In genomic region chr2:46114981-46115380, GRCh38 we compare ENCODE assay signal across 26 cellular contexts.
DNase-seq lines count a peak whose midpoint lies in the region; ATAC-seq, FAIRE-seq and TF ChIP-seq lines count a peak whose summit lies in the region.
"Had no signal": no experiment of that assay in that cellular context is flagged by ENCODE, and none has a peak within 500 bp of the region (broad histone marks: within the 10 kb centered on the region; RNA-seq: fewer than 3 reads in every experiment).

No MANE protein-coding gene starts in this region.

- TF ChIP-seq CTCF in right lobe of liver (IDR thresholded peaks at IDR 0.05) (no peak), HepG2 (CRISPR knock-in tag; IDR thresholded peaks at IDR 0.05) (no peak), IMR-90 (conservative IDR thresholded peaks at IDR 0.05; ENCODE audit: low read depth, low read length) (no peak), fibroblast of pulmonary artery (IDR thresholded peaks at IDR 0.05; ENCODE audit: low read length, missing control alignments) (no peak), osteocyte (IDR thresholded peaks at IDR 0.05) (no peak)

- peaks cover 2% of the 10 kb centered on the region for H3K36me3 Mint-ChIP-seq in osteocyte (ENCODE audit: unreplicated experiment)
- H3K36me3 Mint-ChIP-seq in naive thymus-derived CD4-positive, alpha-beta T cell = peaks cover 2 to 21% (median 6%) of the 10 kb centered on the region in 5 donors

- TF ChIP-seq EP300 in HepG2 (IDR thresholded peaks at IDR 0.05; ENCODE audit: low read depth in 2 of 2, low read length in 2 of 2) (no peak), HepG2 (CRISPR knock-in tag; IDR thresholded peaks at IDR 0.05; ENCODE audit: borderline replicate concordance) (no peak)

- WGBS in right lobe of liver (ENCODE audit: insufficient coverage, low coverage, low lambda C conversion rate, missing lambda C conversion rate) = 63% methylated on average over 2 of the region's 2 CpGs
- WGBS in HepG2 (ENCODE audit: low lambda C conversion rate) = 80% methylated on average over 2 of the region's 2 CpGs
- whole genome bisulfite sequencing in IMR-90 (ENCODE audit: extremely low coverage in 2 of 2, insufficient read length in 1 of 2), 2 experiments = no CpG with 5 or more reads among the region's 2 CpGs
- 100% methylated on average over 2 of the region's 2 CpGs for WGBS in GM23248 (ENCODE audit: low coverage in 1 of 2, low lambda C conversion rate in 2 of 2, missing lambda C conversion rate in 2 of 2), 2 experiments

- peaks cover 16 to 18% of the 10 kb centered on the region in 2 experiments; a peak in 3 of 4 replicates for H3K79me1 ChIP-seq in IMR-90 (ENCODE audit: low read depth in 1 of 2, low read length in 2 of 2)

- no peak overlapping the region for H2BK15ac ChIP-seq in IMR-90 (ENCODE audit: low read depth, low read length)

- 0 out of 2 replicates have a peak, but pooled peaks cover 6% of the 10 kb centered on the region for H3K9me1 ChIP-seq in IMR-90 (ENCODE audit: insufficient read depth, low read length)

- H3K9me2 ChIP-seq in GM23248 (ENCODE audit: insufficient read depth) = no peaks in the 10 kb centered on the region

- H3F3A ChIP-seq in GM23248 (ENCODE audit: insufficient read depth) = peaks cover 25% of the 10 kb centered on the region

- no peak for FAIRE-seq in HepG2 (lab: Jason Lieb, UNC)
- FAIRE-seq: A549, G401.6, H54, K562 had no signal

- no peak overlapping the region for H3K23ac ChIP-seq in IMR-90 (ENCODE audit: low read depth, low read length)

- H3K4me3 ChIP-seq in right lobe of liver (no peak overlapping the region), HepG2 (replicated peaks in 1 of 3; ENCODE audit: insufficient read depth in 1 of 3, low read depth in 2 of 3, low read length in 3 of 3) (no peak overlapping the region), IMR-90 (ENCODE audit: insufficient read depth, low read depth, low read length) (no peak overlapping the region), fibroblast of pulmonary artery (replicated peaks; ENCODE audit: low read depth, low read length) (no peak overlapping the region), GM23248 (no peak overlapping the region)
- H3K4me3 ChIP-seq in naive thymus-derived CD4-positive, alpha-beta T cell (ENCODE audit: low read length) = no peak overlapping the region
- H3K4me3 ChIP-seq: A549, K562 had no signal

- no peak for TF ChIP-seq POLR2A in right lobe of liver (IDR thresholded peaks at IDR 0.05)
- TF ChIP-seq POLR2A in HepG2 (IDR thresholded peaks at IDR 0.05; ENCODE audit: insufficient read depth in 1 of 2, low read depth in 2 of 2, low read length in 2 of 2) = no peak
- no peak for TF ChIP-seq POLR2A in IMR-90 (IDR thresholded peaks at IDR 0.05; ENCODE audit: low read depth, low read length)

- H3K79me2 ChIP-seq in HepG2 (ENCODE audit: insufficient read depth, low read length) = no peaks in the 10 kb centered on the region
- H3K79me2 ChIP-seq in GM23248 (ENCODE audit: insufficient read depth) = 0 out of 2 replicates have a peak, but pooled peaks cover 9% of the 10 kb centered on the region

- 0 out of 2 replicates have a peak overlapping the region, but pooled peaks have one; percentile 7 for H2AK5ac ChIP-seq in IMR-90 (ENCODE audit: low read depth, low read length)

- no peak overlapping the region for H2BK5ac ChIP-seq in IMR-90 (ENCODE audit: low read depth, low read length, poor library complexity, severe bottlenecking)

- no peak overlapping the region for H3K56ac ChIP-seq in IMR-90 (ENCODE audit: extremely low read depth, insufficient read depth, low read length)

- H3K9ac ChIP-seq in HepG2 (ENCODE audit: insufficient read depth, low read depth, low read length) = no peak overlapping the region
- H3K9ac ChIP-seq in IMR-90 (ENCODE audit: low read depth, low read length) = no peak overlapping the region
- no peak overlapping the region for H3K9ac ChIP-seq in GM23248

- H3K18ac ChIP-seq in IMR-90 (ENCODE audit: low read depth, low read length) = no peak overlapping the region

- H3K9me3 Mint-ChIP-seq in osteocyte (ENCODE audit: unreplicated experiment) = no peaks in the 10 kb centered on the region
- H3K9me3 Mint-ChIP-seq in naive thymus-derived CD4-positive, alpha-beta T cell = peaks cover 0 to 6% (median 2%) of the 10 kb centered on the region in 11 donors

- H3K27me3 Mint-ChIP-seq in osteocyte (ENCODE audit: unreplicated experiment) = no peaks in the 10 kb centered on the region
- peaks cover 0 to 6% (median 0%) of the 10 kb centered on the region in 5 donors for H3K27me3 Mint-ChIP-seq in naive thymus-derived CD4-positive, alpha-beta T cell
- H3K27me3 Mint-ChIP-seq: B cell; CD8-positive, alpha-beta memory T cell; T-cell had no signal

- no peak overlapping the region for H4K8ac ChIP-seq in IMR-90 (ENCODE audit: low read depth in 2 of 2, low read length in 2 of 2)

- H4K20me1 ChIP-seq in HepG2 (ENCODE audit: insufficient read depth, low read length) = no peaks in the 10 kb centered on the region
- no peaks in the 10 kb centered on the region for H4K20me1 ChIP-seq in IMR-90 (ENCODE audit: insufficient read depth, low read length)
- no peaks in the 10 kb centered on the region for H4K20me1 ChIP-seq in GM23248 (ENCODE audit: insufficient read depth)

- ATAC-seq in right lobe of liver = peak in 3 of 4 donors; percentile 12 to 27 (median 24)
- ATAC-seq in HepG2 = no peak
- ATAC-seq in IMR-90 (ENCODE audit: low read depth) = no peak
- ATAC-seq in naive thymus-derived CD4-positive, alpha-beta T cell = no peak
- ATAC-seq: A549, K562, T-cell had no signal

- H3K36me3 ChIP-seq in right lobe of liver (no peaks in the 10 kb centered on the region), HepG2 (replicated peaks in 1 of 2; ENCODE audit: control insufficient read depth in 1 of 2, insufficient read depth in 2 of 2, low read length in 2 of 2) (no peaks in the 10 kb centered on the region), IMR-90 (ENCODE audit: control insufficient read depth, insufficient read depth, low read length) (no peaks in the 10 kb centered on the region), GM23248 (ENCODE audit: low read depth) (no peaks in the 10 kb centered on the region)
- no peaks in the 10 kb centered on the region for H3K36me3 ChIP-seq in naive thymus-derived CD4-positive, alpha-beta T cell (ENCODE audit: control insufficient read depth in 2 of 3, insufficient read depth in 3 of 3, low read length in 3 of 3)

- H3K27ac ChIP-seq in right lobe of liver (no peak overlapping the region), HepG2 (ENCODE audit: extremely low read length, insufficient read depth, low read length) (no peak overlapping the region), IMR-90 (ENCODE audit: insufficient read depth, low read length) (no peak overlapping the region), GM23248 (no peak overlapping the region)
- H3K27ac ChIP-seq in naive thymus-derived CD4-positive, alpha-beta T cell (ENCODE audit: low read depth, low read length) = no peak overlapping the region
- H3K27ac ChIP-seq: HL-60, RWPE1 had no signal

- dilution Hi-C loops in IMR-90 (cut with HindIII; ENCODE audit: low sequenced_read_pairs, unreplicated experiment) = no loop called here

- H3K27me3 ChIP-seq in right lobe of liver (no peaks in the 10 kb centered on the region), HepG2 (ENCODE audit: control insufficient read depth in 1 of 2, insufficient read depth in 2 of 2, low read length in 2 of 2) (no peaks in the 10 kb centered on the region), IMR-90 (ENCODE audit: control insufficient read depth, insufficient read depth, low read length) (no peaks in the 10 kb centered on the region), GM23248 (replicated peaks; ENCODE audit: insufficient read depth) (no peaks in the 10 kb centered on the region)
- no peaks in the 10 kb centered on the region for H3K27me3 ChIP-seq in naive thymus-derived CD4-positive, alpha-beta T cell (ENCODE audit: control insufficient read depth in 2 of 2, insufficient read depth in 2 of 2, low read length in 2 of 2)

- H2BK20ac ChIP-seq in IMR-90 (ENCODE audit: low read depth, low read length) = no peak overlapping the region

- CTCF ChIA-PET in HepG2 (lab: Yijun Ruan, JAX; ENCODE audit: low intra/inter-chr PET ratio, low total read pairs) = no interaction called here
- CTCF ChIA-PET in IMR-90 (lab: Yijun Ruan, JAX) = no interaction called here
- CTCF ChIA-PET in naive thymus-derived CD4-positive, alpha-beta T cell (lab: Charles Lee) = no interaction called here

- intact Hi-C loops in right lobe of liver (cut with DNase I) = no loop called here
- intact Hi-C loops in HepG2 (cut with micrococcal nuclease; ENCODE audit: unreplicated experiment) = no loop called here
- intact Hi-C loops in IMR-90 (cut with micrococcal nuclease) = no loop called here
- intact Hi-C loops in naive thymus-derived CD4-positive, alpha-beta T cell (cut with micrococcal nuclease) = no loop called here

- no peak overlapping the region for H2BK120ac ChIP-seq in IMR-90 (ENCODE audit: low read depth, low read length)

- TF ChIP-seq RAD21 in HepG2 (CRISPR knock-in tag; IDR thresholded peaks at IDR 0.05) (no peak), IMR-90 (IDR thresholded peaks at IDR 0.05; ENCODE audit: low read length) (no peak)

- in situ Hi-C loops in HepG2 (cut with HindIII; ENCODE audit: extremely low pct_ligation_motif_present, low pct_unique_long_range_greater_than_20kb) (no loop called here), IMR-90 (cut with MboI; ENCODE audit: low sequenced_read_pairs) (no loop called here), GM23248 (cut with MboI) (no loop called here)

- H3K4ac ChIP-seq in IMR-90 (ENCODE audit: low read depth, low read length) = no peak overlapping the region

- peaks cover 30% of the 10 kb centered on the region for H3K4me1 Mint-ChIP-seq in osteocyte (ENCODE audit: unreplicated experiment)
- H3K4me1 Mint-ChIP-seq in naive thymus-derived CD4-positive, alpha-beta T cell = peaks cover 0 to 6% (median 0%) of the 10 kb centered on the region in 7 donors
- H3K4me1 Mint-ChIP-seq: B cell; CD8-positive, alpha-beta memory T cell; T-cell had no signal

- H3K4me3 Mint-ChIP-seq in osteocyte (ENCODE audit: unreplicated experiment) = no peak overlapping the region
- H3K4me3 Mint-ChIP-seq in naive thymus-derived CD4-positive, alpha-beta T cell = no peak overlapping the region
- H3K4me3 Mint-ChIP-seq: B cell; CD14-positive monocyte; CD8-positive, alpha-beta memory T cell; T-cell had no signal

- BruUV-seq in HepG2 (replicated peaks; lab: Mats Ljungman, UMichigan) (no TSS peak), IMR-90 (replicated peaks; lab: Mats Ljungman, UMichigan) (no TSS peak)

- H2AFZ ChIP-seq in HepG2 (ENCODE audit: low read length) (no peak overlapping the region), IMR-90 (replicated peaks; ENCODE audit: low read length, poor library complexity) (no peak overlapping the region), GM23248 (no peak overlapping the region)

- H3K27ac Mint-ChIP-seq in osteocyte (ENCODE audit: unreplicated experiment) = no peak overlapping the region
- H3K27ac Mint-ChIP-seq in naive thymus-derived CD4-positive, alpha-beta T cell = no peak overlapping the region
- H3K27ac Mint-ChIP-seq: B cell; CD14-positive monocyte; CD8-positive, alpha-beta memory T cell; T-cell had no signal

- H3K9me3 ChIP-seq in right lobe of liver (no peaks in the 10 kb centered on the region), HepG2 (ENCODE audit: low read length) (no peaks in the 10 kb centered on the region), IMR-90 (ENCODE audit: control insufficient read depth, insufficient read depth, low read length) (no peaks in the 10 kb centered on the region), GM23248 (ENCODE audit: low read depth) (no peaks in the 10 kb centered on the region)
- no peaks in the 10 kb centered on the region for H3K9me3 ChIP-seq in naive thymus-derived CD4-positive, alpha-beta T cell (ENCODE audit: control insufficient read depth in 2 of 3, low read length in 3 of 3)
- H3K9me3 ChIP-seq: A549 had no signal

- H3K4me1 ChIP-seq in right lobe of liver (peaks cover 0 to 5% (median 0%) of the 10 kb centered on the region in 4 donors), HepG2 (ENCODE audit: insufficient read depth, low read length) (0 out of 2 replicates have a peak, but pooled peaks cover 7% of the 10 kb centered on the region), IMR-90 (ENCODE audit: control insufficient read depth, insufficient read depth, low read length) (peaks cover 16% of the 10 kb centered on the region), GM23248 (ENCODE audit: insufficient read depth) (peaks cover 42% of the 10 kb centered on the region)
- H3K4me1 ChIP-seq in naive thymus-derived CD4-positive, alpha-beta T cell (ENCODE audit: control insufficient read depth in 2 of 2, insufficient read depth in 2 of 2, low read length in 2 of 2) = no peaks in the 10 kb centered on the region

- POLR2A ChIA-PET in HepG2 (lab: Yijun Ruan, JAX) (no interaction called here), IMR-90 (lab: Charles Lee; ENCODE audit: unreplicated experiment) (no interaction called here)
- POLR2A ChIA-PET in naive thymus-derived CD4-positive, alpha-beta T cell (lab: Charles Lee) = no interaction called here

- peak overlapping the region; percentile 50; the same call in 1 of the 2 replicates for H4K91ac ChIP-seq in IMR-90 (ENCODE audit: insufficient read depth, low read depth, low read length)

- no peak overlapping the region for H4K5ac ChIP-seq in IMR-90 (ENCODE audit: low read depth, low read length)

- H2AK9ac ChIP-seq in IMR-90 (replicated peaks; ENCODE audit: low read depth, low read length, poor library complexity) = no peak overlapping the region

- DNase-seq in right lobe of liver (no peak), HepG2 (ENCODE audit: low spot score) (no peak), IMR-90 (no peak), fibroblast of pulmonary artery (ENCODE audit: low read depth) (peak; percentile 22), osteocyte (ENCODE audit: extremely low spot score, unreplicated experiment) (no peak), GM23248 (no peak)
- DNase-seq in naive thymus-derived CD4-positive, alpha-beta T cell = no peak
- DNase-seq: CD8-positive, alpha-beta memory T cell; Kasumi-1; MV-4-11; NCI-H1105; NCI-H1436 treated with DMSO at 0.1 percent for 48 hours; NCI-H187 treated with DMSO at 0.1 percent for 48 hours; NCI-H2171 treated with DMSO at 0.1 percent for 48 hours; NCI-H345; NCI-H748 treated with DMSO at 0.1 percent for 48 hours; SHP77; T-cell had no signal

- peak overlapping the region; percentile 31; the same call in 1 of the 2 replicates for H3K14ac ChIP-seq in IMR-90 (replicated peaks; ENCODE audit: low read depth, low read length)

- H3K4me2 ChIP-seq in HepG2 (ENCODE audit: low read depth, low read length) (no peak overlapping the region), IMR-90 (ENCODE audit: low read depth, low read length) (no peak overlapping the region), GM23248 (ENCODE audit: unreplicated experiment) (no peak overlapping the region)
- H3K4me2 ChIP-seq: A549 had no signal

Comparison
In these comparisons a context has a peak if more than half of its experiments do, and no peak if none do; other contexts are left out.
1. ATAC-seq: peak in right lobe of liver (3 of 4); none in HepG2 (single experiment), IMR-90 (single experiment) and naive thymus-derived CD4-positive, alpha-beta T cell (single experiment).